Comparison of ENCODE assay signal across 8 cellular contexts in the genomic region with DNA sequence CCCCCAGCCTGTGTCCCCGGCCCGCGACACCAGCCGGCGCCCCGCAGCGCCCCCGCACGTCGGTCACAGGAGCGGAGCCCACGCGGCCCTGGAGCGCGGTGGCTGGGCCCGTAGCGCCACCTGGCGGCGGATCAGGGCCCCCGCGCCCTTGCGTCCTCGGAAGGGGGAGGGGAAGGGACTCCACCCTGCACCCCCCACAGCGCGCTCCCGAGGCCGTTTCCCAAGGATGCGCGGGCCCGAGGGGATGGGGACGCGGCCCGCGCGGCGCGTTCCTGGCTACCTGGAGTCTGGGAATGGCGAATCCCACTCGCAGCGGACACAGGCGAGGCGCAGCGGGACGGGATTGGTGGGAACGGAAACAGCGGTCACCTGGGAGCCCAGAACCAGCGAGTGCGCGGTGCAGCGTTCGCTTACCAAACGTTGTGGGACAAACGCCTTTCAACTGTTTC. TPM values are rescaled to one million over a fixed set of nuclear protein-coding genes. Genes with fewer than 3 reads are reported as not detected.
DNase-seq lines count a peak whose midpoint lies in the region; ATAC-seq and TF ChIP-seq lines count a peak whose summit lies in the region.

No MANE protein-coding gene starts in this region.

- H3F3A ChIP-seq in PC-3 (ENCODE audit: low read length, unreplicated experiment): no peaks in the 10 kb centered on the region

- peaks cover 0 to 5% (median 4%) of the 10 kb centered on the region in 7 donors for H3K9me3 Mint-ChIP-seq in CD14-positive monocyte

- H3K27me3 Mint-ChIP-seq in CD14-positive monocyte (ENCODE audit: low read depth in 3 of 3): peaks cover 13 to 33% (median 30%) of the 10 kb centered on the region in 3 donors

- no TSS peak for BruUV-seq in PC-3 (replicated peaks; lab: Mats Ljungman, UMichigan)

- H3K4me2 ChIP-seq in PC-3 (ENCODE audit: low read length): peak overlapping the region; percentile 87

- H3K36me3 Mint-ChIP-seq in CD14-positive monocyte: no peaks in the 10 kb centered on the region

- H3K4me1 Mint-ChIP-seq in CD14-positive monocyte: peaks cover 2% of the 10 kb centered on the region

- H2AFZ ChIP-seq in PC-3 (ENCODE audit: low read length): peak overlapping the region; percentile 93

- intact Hi-C loops in CD14-positive monocyte (cut with micrococcal nuclease) (loop anchor here in 1 of 2 donors (5.0 to 10.0 kb wide), 2 partner anchors 113 to 245 kb away; partner anchors contain the start of gene PTPRE), PC-3 (cut with micrococcal nuclease) (loop anchor here (1.0 kb wide), 1 partner anchor 72 kb away; no protein-coding TSS in a partner anchor)

- peak overlapping the region; percentile 66 to 71 for H3K4me3 Mint-ChIP-seq in CD14-positive monocyte

- H3K79me2 ChIP-seq in PC-3 (ENCODE audit: low read length): no peaks in the 10 kb centered on the region

- no peak overlapping the region for H3K9ac ChIP-seq in PC-3 (ENCODE audit: low read length)
- no peak overlapping the region for H3K9ac ChIP-seq in subcutaneous abdominal adipose tissue (ENCODE audit: low read length in 5 of 5)

- CTCF ChIA-PET in PC-3 (lab: Charles Lee): interaction anchor here (1.0 kb wide), 2 partner anchors 16 to 72 kb away, joined by 3 to 4 read pairs; no protein-coding TSS in a partner anchor

- H3K4me3 ChIP-seq in PC-3 (ENCODE audit: low read length) (peak overlapping the region; percentile 69), neutrophil (ENCODE audit: low read depth in 1 of 2, low read length in 1 of 2) (peak overlapping the region; percentile 71 to 73), subcutaneous abdominal adipose tissue (ENCODE audit: low read depth in 1 of 5, low read length in 5 of 5) (peak overlapping the region in 4 of 5 donors; percentile 47 to 71 (median 59))

- POLR2A ChIA-PET in PC-3 (lab: Charles Lee; ENCODE audit: unreplicated experiment): no interaction called here

- no peaks in the 10 kb centered on the region for H4K20me1 ChIP-seq in PC-3 (ENCODE audit: low read length)

- peak; percentile 89 for TF ChIP-seq CTCF in CD14-positive monocyte (IDR thresholded peaks at IDR 0.05)
- TF ChIP-seq CTCF in PC-3 (conservative IDR thresholded peaks at IDR 0.05; ENCODE audit: low read depth, low read length): peak; percentile 69
- peak; percentile 98 for TF ChIP-seq CTCF in neutrophil (IDR thresholded peaks at IDR 0.05)

- no peaks in the 10 kb centered on the region for H3K36me3 ChIP-seq in PC-3 (ENCODE audit: low read depth, low read length)
- H3K36me3 ChIP-seq in neutrophil: no peaks in the 10 kb centered on the region
- no peaks in the 10 kb centered on the region for H3K36me3 ChIP-seq in subcutaneous abdominal adipose tissue (ENCODE audit: control insufficient read depth in 5 of 5, insufficient read depth in 5 of 5, low read length in 5 of 5)

- H3K27ac Mint-ChIP-seq in CD14-positive monocyte: no peak overlapping the region

- H3K27me3 ChIP-seq in PC-3 (ENCODE audit: low read length): no peaks in the 10 kb centered on the region
- H3K27me3 ChIP-seq in neutrophil: peaks cover 20% of the 10 kb centered on the region
- H3K27me3 ChIP-seq in subcutaneous abdominal adipose tissue (ENCODE audit: control insufficient read depth in 5 of 5, insufficient read depth in 4 of 5, low read length in 5 of 5): peaks cover 0 to 34% (median 24%) of the 10 kb centered on the region in 5 donors

- H3K9me3 ChIP-seq in PC-3 (ENCODE audit: low read length) (no peaks in the 10 kb centered on the region), neutrophil (no peaks in the 10 kb centered on the region), subcutaneous abdominal adipose tissue (ENCODE audit: control insufficient read depth in 5 of 5, low read length in 5 of 5) (no peaks in the 10 kb centered on the region)

- H3K27ac ChIP-seq in PC-3 (ENCODE audit: low read length): no peak overlapping the region
- peak overlapping the region; percentile 9 for H3K27ac ChIP-seq in neutrophil
- H3K27ac ChIP-seq in subcutaneous abdominal adipose tissue (ENCODE audit: low read depth, low read length): no peak overlapping the region

- no peaks in the 10 kb centered on the region for H3K9me2 ChIP-seq in PC-3 (replicated peaks; ENCODE audit: low read length)

- H3K4me1 ChIP-seq in PC-3 (ENCODE audit: insufficient read depth, low read length) (0 out of 2 replicates have a peak, but pooled peaks cover 4% of the 10 kb centered on the region), neutrophil (ENCODE audit: control insufficient read depth in 1 of 2, insufficient read depth in 1 of 2, low read depth in 1 of 2, low read length in 1 of 2) (peaks cover 6 to 10% of the 10 kb centered on the region in 2 experiments), subcutaneous abdominal adipose tissue (ENCODE audit: control insufficient read depth in 5 of 5, insufficient read depth in 5 of 5, low read length in 5 of 5) (peaks cover 0 to 13% (median 7%) of the 10 kb centered on the region in 5 donors)

- ATAC-seq in GM19397 (IDR thresholded peaks at IDR 0.05; ENCODE audit: unreplicated experiment) (peak; percentile 93), HG03521 (IDR thresholded peaks at IDR 0.05; ENCODE audit: unreplicated experiment) (peak; percentile 92), PC-3 (peak; percentile 99)

- DNase-seq in CD14-positive monocyte (ENCODE audit: low spot score): peak; percentile 65
- peak; percentile 69 for DNase-seq in PC-3
- DNase-seq in activated T-helper 9 cell treated with anti-CD3 and anti-CD28 coated beads, Interleukin-2, amount 50 U/mL, for 16 hours (ENCODE audit: low read depth): peak; percentile 68
- peak; percentile 44 for DNase-seq in foreskin melanocyte

RNA-seq across cellular contexts. Expression of gene MKI67, which starts 23.8 kb away (rescaled TPM):
- polyA plus RNA-seq in CD14-positive monocyte: under 1 TPM in 1 of 2 donors, not detected in 1; 0.02 TPM
- 66.0 and 84.9 TPM in 2 replicates for total RNA-seq in PC-3 (2014; rRNA removed)
